8 cellular contexts compared by ENCODE assay signal in genomic region chr22:30634477-30635233, GRCh38. TPM values are rescaled to one million over a fixed set of nuclear protein-coding genes. Genes with fewer than 3 reads are reported as not detected.
DNase-seq lines count a peak whose midpoint lies in the region; ATAC-seq and TF ChIP-seq lines count a peak whose summit lies in the region.

No MANE protein-coding gene starts in this region.

- no peaks in the 10 kb centered on the region for H3K27me3 Mint-ChIP-seq in natural killer cell (ENCODE audit: low read depth in 2 of 2)
- H3K27me3 Mint-ChIP-seq in stimulated activated naive B cell treated with anti-CD40 and anti-IgM and Interleukin-4, amounts not matched to agents 10 μg/mL and 1 μg/mL and 100 μg/mL, for 72 hours = no peaks in the 10 kb centered on the region

- no peaks in the 10 kb centered on the region for H3K36me3 Mint-ChIP-seq in natural killer cell
- H3K36me3 Mint-ChIP-seq in stimulated activated naive B cell treated with anti-CD40 and anti-IgM and Interleukin-4, amounts not matched to agents 10 μg/mL and 1 μg/mL and 100 μg/mL, for 72 hours = peaks cover 1 to 5% of the 10 kb centered on the region in 2 donors

- DNase-seq in DMS79 treated with DMSO at 0.1 percent for 48 hours (lab: John Stamatoyannopoulos, UW) (peak; percentile 43), RKO (ENCODE audit: low spot score) (peak; percentile 93), fibroblast of peridontal ligament (ENCODE audit: extremely low read depth) (peak; percentile 88), natural killer cell (peak; percentile 85)
- DNase-seq in activated T-helper 1 cell treated with anti-CD3 and anti-CD28 coated beads, Interleukin-2, amount 50 U/mL, for 16 hours (ENCODE audit: low read depth in 1 of 2, low spot score in 1 of 2) = peak; percentile 86 to 93
- peak; percentile 82 for DNase-seq in stimulated activated naive B cell treated with anti-CD40 and anti-IgM and Interleukin-4, amounts not matched to agents 10 μg/mL and 1 μg/mL and 100 μg/mL, for 72 hours

- no peaks in the 10 kb centered on the region for H3K79me2 ChIP-seq in KMS-11 (ENCODE audit: insufficient read depth, low read depth)

- peak overlapping the region; percentile 25; the same call in 1 of the 2 replicates for H3K27ac ChIP-seq in KMS-11

- H3K9ac ChIP-seq in KMS-11 = no peak overlapping the region

- TF ChIP-seq CTCF in KMS-11 (conservative IDR thresholded peaks at IDR 0.05; ENCODE audit: low read depth, low read length) (peak; percentile 93), natural killer cell (IDR thresholded peaks at IDR 0.05) (peak; percentile 82)

- H3K36me3 ChIP-seq in KMS-11 (ENCODE audit: insufficient read depth) = no peaks in the 10 kb centered on the region

- H3K4me3 ChIP-seq in KMS-11 (IDR thresholded peaks at IDR 0.05; ENCODE audit: insufficient read depth, low read depth, low read length) = no peak overlapping the region

- peak overlapping the region; percentile 58 for H2AFZ ChIP-seq in KMS-11 (ENCODE audit: low read depth)

- no peaks in the 10 kb centered on the region for H3K27me3 ChIP-seq in KMS-11 (ENCODE audit: insufficient read depth, low read depth)

- H4K20me1 ChIP-seq in KMS-11 (ENCODE audit: insufficient read depth) = no peaks in the 10 kb centered on the region

- intact Hi-C loops in natural killer cell (cut with micrococcal nuclease) = loop anchor here (1.0 to 2.0 kb wide), 6 partner anchors 33 to 597 kb away; partner anchors contain the start of gene DUSP18

- H3K4me3 Mint-ChIP-seq in natural killer cell = peak overlapping the region; percentile 84
- peak overlapping the region; percentile 87 for H3K4me3 Mint-ChIP-seq in stimulated activated naive B cell treated with anti-CD40 and anti-IgM and Interleukin-4, amounts not matched to agents 10 μg/mL and 1 μg/mL and 100 μg/mL, for 72 hours

- H3K4me1 Mint-ChIP-seq in natural killer cell = peaks cover 7 to 25% of the 10 kb centered on the region in 2 donors
- H3K4me1 Mint-ChIP-seq in stimulated activated naive B cell treated with anti-CD40 and anti-IgM and Interleukin-4, amounts not matched to agents 10 μg/mL and 1 μg/mL and 100 μg/mL, for 72 hours = peaks cover 15 to 34% of the 10 kb centered on the region in 2 donors

- H3K27ac Mint-ChIP-seq in natural killer cell = peak overlapping the region; percentile 92 to 95
- H3K27ac Mint-ChIP-seq in stimulated activated naive B cell treated with anti-CD40 and anti-IgM and Interleukin-4, amounts not matched to agents 10 μg/mL and 1 μg/mL and 100 μg/mL, for 72 hours = peak overlapping the region; percentile 95

- peak overlapping the region; percentile 37; the same call in 1 of the 2 replicates for H3K4me2 ChIP-seq in KMS-11

- H3K9me3 Mint-ChIP-seq in natural killer cell = no peaks in the 10 kb centered on the region
- no peaks in the 10 kb centered on the region for H3K9me3 Mint-ChIP-seq in stimulated activated naive B cell treated with anti-CD40 and anti-IgM and Interleukin-4, amounts not matched to agents 10 μg/mL and 1 μg/mL and 100 μg/mL, for 72 hours

- H3K4me1 ChIP-seq in KMS-11 (ENCODE audit: low read depth, poor library complexity, severe bottlenecking) = peaks cover 22% of the 10 kb centered on the region

- peak; percentile 57 for ATAC-seq in GM21717 (IDR thresholded peaks at IDR 0.05; ENCODE audit: unreplicated experiment)
- ATAC-seq in natural killer cell = peak; percentile 64 to 79 (median 66)
- ATAC-seq in stimulated activated naive B cell treated with anti-CD40 and anti-IgM and Interleukin-4, amounts not matched to agents 10 μg/mL and 1 μg/mL and 100 μg/mL, for 72 hours (replicated peaks) = peak; percentile 77 to 80

RNA-seq across cellular contexts. Expression of gene SLC35E4, which starts 0.9 kb away (rescaled TPM):
- 1 to 10 TPM; 2.9 to 5.8 (median 2.9) TPM for total RNA-seq in natural killer cell

RNA-seq across cellular contexts. Expression of gene TCN2, which starts 27.7 kb away (rescaled TPM):
- total RNA-seq in natural killer cell = 1 to 10 TPM in 1 of 3 donors, under 1 TPM in 2; 0.42 to 1.2 (median 0.95) TPM

RNA-seq across cellular contexts. Expression of gene DUSP18, which starts 33.0 kb away (rescaled TPM):
- total RNA-seq in natural killer cell = 10 to 100 TPM; 10.2 to 12.8 (median 10.5) TPM

RNA-seq across cellular contexts. Expression of gene PES1, which starts 42.9 kb away (rescaled TPM):
- total RNA-seq in natural killer cell = 10 to 100 TPM; 30.9 to 39.7 (median 34.9) TPM

Comparison
In these comparisons a context has a peak if more than half of its experiments do, and no peak if none do; other contexts are left out.
1. DNase-seq: peak in every context shown above with its lines; median percentile 93 in RKO; 90 in activated T-helper 1 cell treated with anti-CD3 and anti-CD28 coated beads, Interleukin-2, amount 50 U/mL, for 16 hours; 88 in fibroblast of peridontal ligament; 85 in natural killer cell; 82 in stimulated activated naive B cell treated with anti-CD40 and anti-IgM and Interleukin-4, amounts not matched to agents 10 μg/mL and 1 μg/mL and 100 μg/mL, for 72 hours; 43 in DMS79 treated with DMSO at 0.1 percent for 48 hours.